9 cellular contexts compared by ENCODE assay signal in genomic region chr5:151773979-151774378, GRCh38. TPM values are rescaled to one million over a fixed set of nuclear protein-coding genes. Genes with fewer than 3 reads are reported as not detected.
DNase-seq lines count a peak whose midpoint lies in the region; ATAC-seq and TF ChIP-seq lines count a peak whose summit lies in the region.
"Had no signal": no experiment of that assay in that cellular context is flagged by ENCODE, and none has a peak within 500 bp of the region (broad histone marks: within the 10 kb centered on the region; RNA-seq: fewer than 3 reads in every experiment).

No MANE protein-coding gene starts in this region.

- no peak overlapping the region for H3K4me3 Mint-ChIP-seq in T-helper 1 cell treated with Interleukin-12 subunit alpha and Interleukin-12 subunit beta and Interleukin-4 antibody, amounts not matched to agents 30 μg/mL and 1 μg/mL, for 36 hours
- H3K4me3 Mint-ChIP-seq in activated CD8-positive, alpha-beta T cell treated with anti-CD3 and anti-CD28 coated beads for 36 hours, result peak overlapping the region; percentile 87

- intact Hi-C loops in activated CD8-positive, alpha-beta T cell treated with anti-CD3 and anti-CD28 coated beads for 36 hours (cut with micrococcal nuclease), result no loop called here

- CTCF ChIA-PET in activated CD8-positive, alpha-beta T cell treated with anti-CD3 and anti-CD28 coated beads for 36 hours (lab: Charles Lee), result interaction anchor here (0.7 to 1.8 kb wide), 8 partner anchors 14 to 368 kb away, joined by 3 to 6 read pairs (median 4); no protein-coding TSS in a partner anchor

- DNase-seq in T-helper 1 cell (no peak), activated gamma-delta T cell treated with Interleukin-2 at 50 U/mL for 16 hours (no peak), dedifferentiated amniotic fluid mesenchymal stem cell (ENCODE audit: extremely low spot score) (no peak), germinal center (ENCODE audit: low spot score) (no peak)
- no peak for DNase-seq in activated CD8-positive, alpha-beta T cell treated with anti-CD3 and anti-CD28 coated beads for 36 hours

- peaks cover 24% of the 10 kb centered on the region for H3K36me3 Mint-ChIP-seq in T-helper 1 cell treated with Interleukin-12 subunit alpha and Interleukin-12 subunit beta and Interleukin-4 antibody, amounts not matched to agents 30 μg/mL and 1 μg/mL, for 36 hours (ENCODE audit: low read depth)
- H3K36me3 Mint-ChIP-seq in activated CD8-positive, alpha-beta T cell treated with anti-CD3 and anti-CD28 coated beads for 36 hours (ENCODE audit: low read depth), result peaks cover 58% of the 10 kb centered on the region

- peak overlapping the region; percentile 93 for H3K4me3 ChIP-seq in iPS-18a (ENCODE audit: low read length)
- H3K4me3 ChIP-seq in subcutaneous abdominal adipose tissue (ENCODE audit: low read depth in 1 of 5, low read length in 5 of 5), result peak overlapping the region; percentile 36 to 98 (median 94)

- H3K27ac Mint-ChIP-seq in T-helper 1 cell treated with Interleukin-12 subunit alpha and Interleukin-12 subunit beta and Interleukin-4 antibody, amounts not matched to agents 30 μg/mL and 1 μg/mL, for 36 hours, result peak overlapping the region; percentile 45
- H3K27ac Mint-ChIP-seq in activated CD8-positive, alpha-beta T cell treated with anti-CD3 and anti-CD28 coated beads for 36 hours, result peak overlapping the region; percentile 65

- POLR2A ChIA-PET in activated CD8-positive, alpha-beta T cell treated with anti-CD3 and anti-CD28 coated beads for 36 hours (lab: Charles Lee), result interaction anchor here (1.1 to 7.0 kb wide), 7 partner anchors 8 to 28 kb away, joined by 3 to 82 read pairs (median 4); partner anchors contain the start of gene ATOX1

- H3K9ac ChIP-seq in iPS-18a (ENCODE audit: low read length) (peak overlapping the region; percentile 28), subcutaneous abdominal adipose tissue (ENCODE audit: low read length in 5 of 5) (peak overlapping the region in 4 of 5 donors; percentile 40 to 94 (median 68))

- peaks cover 41% of the 10 kb centered on the region for H3K4me1 Mint-ChIP-seq in T-helper 1 cell treated with Interleukin-12 subunit alpha and Interleukin-12 subunit beta and Interleukin-4 antibody, amounts not matched to agents 30 μg/mL and 1 μg/mL, for 36 hours (ENCODE audit: low read depth)
- H3K4me1 Mint-ChIP-seq in activated CD8-positive, alpha-beta T cell treated with anti-CD3 and anti-CD28 coated beads for 36 hours (ENCODE audit: low read depth), result peaks cover 55% of the 10 kb centered on the region

- H3K27ac ChIP-seq in iPS-18a (ENCODE audit: low read length) (no peak overlapping the region), subcutaneous abdominal adipose tissue (ENCODE audit: low read depth, low read length) (peak overlapping the region; percentile 99)
- H3K27ac ChIP-seq: C4-2B had no signal

- H3K4me1 ChIP-seq in iPS-18a (ENCODE audit: control insufficient read depth, low read depth, low read length) (peaks cover 24% of the 10 kb centered on the region), subcutaneous abdominal adipose tissue (ENCODE audit: control insufficient read depth in 5 of 5, insufficient read depth in 5 of 5, low read length in 5 of 5) (peaks cover 6 to 65% (median 60%) of the 10 kb centered on the region in 5 donors)

- H3K36me3 ChIP-seq in iPS-18a (ENCODE audit: control insufficient read depth, low read depth, low read length) (peaks cover 18% of the 10 kb centered on the region), subcutaneous abdominal adipose tissue (ENCODE audit: control insufficient read depth in 5 of 5, insufficient read depth in 5 of 5, low read length in 5 of 5) (peaks cover 0 to 9% (median 0%) of the 10 kb centered on the region in 5 donors)

- ATAC-seq in activated CD8-positive, alpha-beta T cell treated with anti-CD3 and anti-CD28 coated beads for 36 hours, result no peak

- H3K27me3 ChIP-seq in iPS-18a (ENCODE audit: control insufficient read depth, insufficient read depth, low read length), result no peaks in the 10 kb centered on the region
- no peaks in the 10 kb centered on the region for H3K27me3 ChIP-seq in subcutaneous abdominal adipose tissue (ENCODE audit: control insufficient read depth in 5 of 5, insufficient read depth in 4 of 5, low read length in 5 of 5)

- TF ChIP-seq CTCF in activated CD8-positive, alpha-beta T cell treated with anti-CD3 and anti-CD28 coated beads for 36 hours (IDR thresholded peaks at IDR 0.05), result no peak

- H3K9me3 Mint-ChIP-seq in T-helper 1 cell treated with Interleukin-12 subunit alpha and Interleukin-12 subunit beta and Interleukin-4 antibody, amounts not matched to agents 30 μg/mL and 1 μg/mL, for 36 hours, result no peaks in the 10 kb centered on the region
- H3K9me3 Mint-ChIP-seq in activated CD8-positive, alpha-beta T cell treated with anti-CD3 and anti-CD28 coated beads for 36 hours, result no peaks in the 10 kb centered on the region

- H3K9me3 ChIP-seq in iPS-18a (ENCODE audit: control insufficient read depth, low read depth, low read length), result no peaks in the 10 kb centered on the region
- H3K9me3 ChIP-seq in subcutaneous abdominal adipose tissue (ENCODE audit: control insufficient read depth in 5 of 5, low read length in 5 of 5), result no peaks in the 10 kb centered on the region

- no peaks in the 10 kb centered on the region for H3K27me3 Mint-ChIP-seq in T-helper 1 cell treated with Interleukin-12 subunit alpha and Interleukin-12 subunit beta and Interleukin-4 antibody, amounts not matched to agents 30 μg/mL and 1 μg/mL, for 36 hours (ENCODE audit: low read depth)
- no peaks in the 10 kb centered on the region for H3K27me3 Mint-ChIP-seq in activated CD8-positive, alpha-beta T cell treated with anti-CD3 and anti-CD28 coated beads for 36 hours

RNA-seq across cellular contexts. Expression of gene G3BP1, which starts 2.2 kb away (rescaled TPM):
- 100 to 1,000 TPM; 247 to 253 TPM for total RNA-seq in activated CD8-positive, alpha-beta T cell treated with anti-CD3 and anti-CD28 coated beads for 36 hours

RNA-seq across cellular contexts. Expression of gene ATOX1, which starts 15.5 kb away (rescaled TPM):
- total RNA-seq in activated CD8-positive, alpha-beta T cell treated with anti-CD3 and anti-CD28 coated beads for 36 hours, result 10 to 100 TPM; 69.6 to 73.3 TPM
